14 cellular contexts compared by ENCODE assay signal in the genomic region with DNA sequence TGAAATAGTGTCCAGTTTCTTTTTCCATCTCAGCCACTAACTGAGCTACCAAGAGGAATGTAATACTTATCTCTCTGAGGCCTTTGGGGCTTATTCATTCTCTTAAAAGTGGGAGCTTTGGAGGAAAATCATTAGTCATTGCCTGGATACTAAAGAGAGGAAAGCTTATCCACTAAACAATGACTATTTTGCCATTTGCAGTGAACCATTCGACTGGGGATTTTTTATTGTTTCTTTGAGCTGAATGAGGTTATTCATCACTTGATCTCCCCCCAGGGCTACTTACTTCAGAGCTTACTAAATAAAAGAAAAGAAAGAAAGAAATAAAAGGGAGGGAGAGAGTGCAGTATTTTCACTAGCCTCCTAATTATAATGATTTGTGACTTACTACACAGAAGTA.
DNase-seq lines count a peak whose midpoint lies in the region; ATAC-seq, FAIRE-seq and TF ChIP-seq lines count a peak whose summit lies in the region.
"Had no signal": no experiment of that assay in that cellular context is flagged by ENCODE, and none has a peak within 500 bp of the region (broad histone marks: within the 10 kb centered on the region; RNA-seq: fewer than 3 reads in every experiment).

No MANE protein-coding gene starts in this region.

- H3K79me2 ChIP-seq in HCT116 (ENCODE audit: insufficient read depth, low read length) (no peaks in the 10 kb centered on the region), smooth muscle cell (ENCODE audit: low read depth) (no peaks in the 10 kb centered on the region)

- POLR2A ChIA-PET in HCT116 (lab: Charles Lee) (no interaction called here), T-cell (lab: Charles Lee) (no interaction called here)

- no peaks in the 10 kb centered on the region for H3K4me1 Mint-ChIP-seq in T-cell
- H3K4me1 Mint-ChIP-seq: activated CD4-positive, alpha-beta memory T cell treated with anti-CD3 and anti-CD28 coated beads, Interleukin-2, amount 10 ng/mL, durations not matched to agents 7 days and 5 days had no signal

- H3K9me3 Mint-ChIP-seq in T-cell = peaks cover 0 to 17% (median 7%) of the 10 kb centered on the region in 3 donors
- H3K9me3 Mint-ChIP-seq: activated CD4-positive, alpha-beta memory T cell treated with anti-CD3 and anti-CD28 coated beads, Interleukin-2, amount 10 ng/mL, durations not matched to agents 7 days and 5 days had no signal

- CTCF ChIA-PET in HCT116 (lab: Charles Lee) = no interaction called here
- CTCF ChIA-PET in T-cell (lab: Charles Lee) = no interaction called here

- TF ChIP-seq POLR2A in HCT116 (IDR thresholded peaks at IDR 0.05; ENCODE audit: borderline replicate concordance, extremely low read depth, insufficient read depth, insufficient read length) = no peak

- H4K20me1 ChIP-seq in HCT116 (ENCODE audit: insufficient read depth) (no peaks in the 10 kb centered on the region), smooth muscle cell (ENCODE audit: low read depth) (no peaks in the 10 kb centered on the region)

- H3K9me3 ChIP-seq in HCT116 (ENCODE audit: control insufficient read depth in 1 of 2, insufficient read depth in 1 of 2, low read depth in 1 of 2, low read length in 2 of 2) (no peaks in the 10 kb centered on the region), smooth muscle cell (replicated peaks; ENCODE audit: low read depth) (no peaks in the 10 kb centered on the region)
- H3K9me3 ChIP-seq: left ventricle myocardium inferior had no signal

- H3K9me2 ChIP-seq in HCT116 (ENCODE audit: insufficient read depth) = no peaks in the 10 kb centered on the region

- no TSS peak for BruUV-seq in HCT116 (replicated peaks; lab: Mats Ljungman, UMichigan)

- H3K27me3 Mint-ChIP-seq in T-cell = no peaks in the 10 kb centered on the region
- H3K27me3 Mint-ChIP-seq: activated CD4-positive, alpha-beta memory T cell treated with anti-CD3 and anti-CD28 coated beads, Interleukin-2, amount 10 ng/mL, durations not matched to agents 7 days and 5 days; natural killer cell treated with Interleukin-12 subunit alpha and Interleukin-12 subunit beta and Interleukin-15 and Interleukin-18, amount 100 ng/mL, for 72 hours had no signal

- peak; percentile 12 for DNase-seq in HCT116 (ENCODE audit: low read depth, low spot score)
- peak; percentile 54 to 89 for DNase-seq in foreskin keratinocyte
- no peak for DNase-seq in smooth muscle cell (lab: John Stamatoyannopoulos, UW; ENCODE audit: unreplicated experiment)
- no peak for DNase-seq in HTR-8/SVneo (ENCODE audit: insufficient read length, low spot score)
- DNase-seq in NCI-H510A (lab: John Stamatoyannopoulos, UW) = no peak
- no peak for DNase-seq in T-cell
- DNase-seq: activated CD4-positive, alpha-beta memory T cell treated with anti-CD3 and anti-CD28 coated beads, Interleukin-2, amount 10 ng/mL, durations not matched to agents 7 days and 5 days; activated effector memory CD4-positive, alpha-beta T cell treated with Interleukin-2 at 50 U/mL for 16 hours; effector memory CD4-positive, alpha-beta T cell; left ventricle myocardium inferior; NCI-H1105; NCI-H524 treated with DMSO at 0.1 percent for 48 hours had no signal

- FAIRE-seq in HTR-8/SVneo (lab: Jason Lieb, UNC) = no peak

- RAD21 ChIA-PET in HCT116 (lab: Charles Lee; ENCODE audit: low non-redundant PET in 1 of 2, low total read pairs in 2 of 2, uncharacterized antibody in 2 of 2, unreplicated experiment in 2 of 2) = no interaction called here

- no peak overlapping the region for H3K4me3 ChIP-seq in HCT116 (replicated peaks in 1 of 2; ENCODE audit: low read depth in 1 of 2, low read length in 2 of 2)
- H3K4me3 ChIP-seq in smooth muscle cell = no peak overlapping the region
- H3K4me3 ChIP-seq: left ventricle myocardium inferior had no signal

- no peaks in the 10 kb centered on the region for H3K36me3 Mint-ChIP-seq in T-cell
- H3K36me3 Mint-ChIP-seq: natural killer cell treated with Interleukin-12 subunit alpha and Interleukin-12 subunit beta and Interleukin-15 and Interleukin-18, amount 100 ng/mL, for 72 hours had no signal

- H3F3A ChIP-seq in smooth muscle cell (ENCODE audit: low read depth) = peaks cover 6% of the 10 kb centered on the region

- intact Hi-C loops in HCT116 (cut with micrococcal nuclease) = no loop called here

- no peak for TF ChIP-seq RAD21 in HCT116 (IDR thresholded peaks at IDR 0.05; ENCODE audit: low read depth)

- H2AFZ ChIP-seq in HCT116 (ENCODE audit: low read depth, low read length, poor library complexity, severe bottlenecking) (no peak overlapping the region), smooth muscle cell (ENCODE audit: low read depth) (no peak overlapping the region)

- H3K27me3 ChIP-seq in HCT116 (ENCODE audit: insufficient read depth, low read length) (no peaks in the 10 kb centered on the region), foreskin keratinocyte (no peaks in the 10 kb centered on the region), smooth muscle cell (ENCODE audit: low read depth) (no peaks in the 10 kb centered on the region)

- H3K27ac Mint-ChIP-seq in T-cell = no peak overlapping the region
- H3K27ac Mint-ChIP-seq: activated CD4-positive, alpha-beta memory T cell treated with anti-CD3 and anti-CD28 coated beads, Interleukin-2, amount 10 ng/mL, durations not matched to agents 7 days and 5 days; natural killer cell treated with Interleukin-12 subunit alpha and Interleukin-12 subunit beta and Interleukin-15 and Interleukin-18, amount 100 ng/mL, for 72 hours had no signal

- H3K27ac ChIP-seq in HCT116 (ENCODE audit: low read depth, low read length) (no peak overlapping the region), foreskin keratinocyte (no peak overlapping the region), smooth muscle cell (ENCODE audit: low read depth) (peak overlapping the region; percentile 73)
- H3K27ac ChIP-seq: left ventricle myocardium inferior had no signal

- no peaks in the 10 kb centered on the region for H3K36me3 ChIP-seq in HCT116 (ENCODE audit: control insufficient read depth in 1 of 2, insufficient read depth in 2 of 2, low read length in 2 of 2)
- no peaks in the 10 kb centered on the region for H3K36me3 ChIP-seq in smooth muscle cell (ENCODE audit: low read depth)
- H3K36me3 ChIP-seq: left ventricle myocardium inferior had no signal

- 10% methylated on average over 1 of the region's 1 CpG for WGBS in smooth muscle cell (ENCODE audit: low lambda C conversion rate)

- TF ChIP-seq CTCF in HCT116 (IDR thresholded peaks at IDR 0.05 in 2 of 3, conservative IDR thresholded peaks at IDR 0.05 in 1 of 3; ENCODE audit: borderline replicate concordance in 1 of 3, insufficient read depth in 1 of 3, low read depth in 2 of 3, low read length in 2 of 3) = no peak
- TF ChIP-seq CTCF in foreskin keratinocyte (conservative IDR thresholded peaks at IDR 0.05) = no peak
- TF ChIP-seq CTCF in smooth muscle cell (IDR thresholded peaks at IDR 0.05; ENCODE audit: borderline replicate concordance, insufficient read depth, poor library complexity, severe bottlenecking) = no peak

- no peak for ATAC-seq in HCT116
- ATAC-seq in SK-N-SH treated with all-trans-retinoic acid at 6 μM for 48 hours = no peak
- peak; percentile 50 for ATAC-seq in foreskin keratinocyte
- ATAC-seq in T-cell (replicated peaks in 1 of 4) = no peak
- ATAC-seq: natural killer cell treated with Interleukin-12 subunit alpha and Interleukin-12 subunit beta and Interleukin-15 and Interleukin-18, amount 100 ng/mL, for 72 hours had no signal

- no peaks in the 10 kb centered on the region for H3K4me1 ChIP-seq in HCT116 (ENCODE audit: control insufficient read depth in 1 of 2, insufficient read depth in 2 of 2, low read length in 2 of 2)
- H3K4me1 ChIP-seq in foreskin keratinocyte = no peaks in the 10 kb centered on the region
- peaks cover 15% of the 10 kb centered on the region for H3K4me1 ChIP-seq in smooth muscle cell (ENCODE audit: low read depth)
- H3K4me1 ChIP-seq: left ventricle myocardium inferior had no signal

- H3K4me2 ChIP-seq in HCT116 (ENCODE audit: low read length) (no peak overlapping the region), smooth muscle cell (peak overlapping the region; percentile 76)

- H3K4me3 Mint-ChIP-seq in T-cell = no peak overlapping the region
- H3K4me3 Mint-ChIP-seq: activated CD4-positive, alpha-beta memory T cell treated with anti-CD3 and anti-CD28 coated beads, Interleukin-2, amount 10 ng/mL, durations not matched to agents 7 days and 5 days; natural killer cell treated with Interleukin-12 subunit alpha and Interleukin-12 subunit beta and Interleukin-15 and Interleukin-18, amount 100 ng/mL, for 72 hours had no signal

- no peak overlapping the region for H3K9ac ChIP-seq in HCT116 (ENCODE audit: low read length)
- no peak overlapping the region for H3K9ac ChIP-seq in smooth muscle cell (ENCODE audit: low read depth)

TF ChIP-seq in HCT116, 20 proteins besides CTCF, POLR2A, EP300 and RAD21:
- TF ChIP-seq, protein P1, sequence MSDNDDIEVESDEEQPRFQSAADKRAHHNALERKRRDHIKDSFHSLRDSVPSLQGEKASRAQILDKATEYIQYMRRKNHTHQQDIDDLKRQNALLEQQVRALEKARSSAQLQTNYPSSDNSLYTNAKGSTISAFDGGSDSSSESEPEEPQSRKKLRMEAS (IDR thresholded peaks at IDR 0.05) = no peak
- no peak for TF ChIP-seq FOSL1 (IDR thresholded peaks at IDR 0.05; ENCODE audit: low read depth)
- 0 out of 2 replicates have a peak, but pooled peaks have one; percentile 8 for TF ChIP-seq JUND (IDR thresholded peaks at IDR 0.05)
- no peak for TF ChIP-seq ELF1 (IDR thresholded peaks at IDR 0.05; ENCODE audit: borderline replicate concordance, low read depth)

TF ChIP-seq in SK-N-SH treated with all-trans-retinoic acid at 6 μM for 48 hours, 23 proteins besides CTCF, POLR2A, EP300 and RAD21:
- TF ChIP-seq ISL1 (CRISPR knock-in tag; IDR thresholded peaks at IDR 0.05) = peak; percentile 33; the same call in 1 of the 2 replicates
- TF ChIP-seq, protein P2, sequence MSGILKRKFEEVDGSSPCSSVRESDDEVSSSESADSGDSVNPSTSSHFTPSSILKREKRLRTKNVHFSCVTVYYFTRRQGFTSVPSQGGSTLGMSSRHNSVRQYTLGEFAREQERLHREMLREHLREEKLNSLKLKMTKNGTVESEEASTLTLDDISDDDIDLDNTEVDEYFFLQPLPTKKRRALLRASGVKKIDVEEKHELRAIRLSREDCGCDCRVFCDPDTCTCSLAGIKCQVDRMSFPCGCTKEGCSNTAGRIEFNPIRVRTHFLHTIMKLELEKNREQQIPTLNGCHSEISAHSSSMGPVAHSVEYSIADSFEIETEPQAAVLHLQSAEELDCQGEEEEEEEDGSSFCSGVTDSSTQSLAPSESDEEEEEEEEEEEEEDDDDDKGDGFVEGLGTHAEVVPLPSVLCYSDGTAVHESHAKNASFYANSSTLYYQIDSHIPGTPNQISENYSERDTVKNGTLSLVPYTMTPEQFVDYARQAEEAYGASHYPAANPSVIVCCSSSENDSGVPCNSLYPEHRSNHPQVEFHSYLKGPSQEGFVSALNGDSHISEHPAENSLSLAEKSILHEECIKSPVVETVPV (CRISPR knock-in tag; IDR thresholded peaks at IDR 0.05) = no peak
- TF ChIP-seq GLIS3 (CRISPR knock-in tag; IDR thresholded peaks at IDR 0.05) = no peak

Comparison
In these comparisons a context has a peak if more than half of its experiments do, and no peak if none do; other contexts are left out.
1. DNase-seq: peak in HCT116 (single experiment) and foreskin keratinocyte (2 of 2); none in smooth muscle cell (single experiment), HTR-8/SVneo (single experiment), NCI-H510A (single experiment) and T-cell (0 of 34).